33 cellular contexts compared by ENCODE assay signal in genomic region chr4:99838927-99839326, GRCh38. TPM values are rescaled to one million over a fixed set of nuclear protein-coding genes. Genes with fewer than 3 reads are reported as not detected.
"Had no signal": no experiment of that assay in that cellular context is flagged by ENCODE, and none has a peak within 500 bp of the region (broad histone marks: within the 10 kb centered on the region; RNA-seq: fewer than 3 reads in every experiment).

No MANE protein-coding gene starts in this region.

- DNase-seq: activated CD4-positive, alpha-beta T cell treated with anti-CD3 and anti-CD28 coated beads for 48 hours; activated CD4-positive, alpha-beta T cell treated with anti-CD3 and anti-CD28 coated beads, Interleukin-2, amount 50 U/mL, for 48 hours; activated CD8-positive, alpha-beta memory T cell treated with anti-CD3 and anti-CD28 coated beads for 24 hours; activated effector memory CD4-positive, alpha-beta T cell treated with Interleukin-2 at 50 U/mL for 16 hours; activated naive CD4-positive, alpha-beta T cell treated with Interleukin-2 at 50 U/mL for 16 hours; activated naive CD8-positive, alpha-beta T cell treated with anti-CD3 and anti-CD28 coated beads, Interleukin-2, amount 10 ng/mL, durations not matched to agents 7 days and 5 days; brain microvascular endothelial cell; caudate nucleus; endodermal cell; islet precursor cell; mammary epithelial cell; naive B cell; nephron progenitor cell; pancreas; retina; stimulated activated CD4-positive, alpha-beta T cell treated with anti-CD3 and anti-CD28 coated beads, Interleukin-4, amount 100 ng/mL, for 4 hours; stimulated activated CD8-positive, alpha-beta memory T cell treated with anti-CD3 and anti-CD28 coated beads, Interleukin-4, amount 100 ng/mL, for 48 hours; stimulated activated naive CD4-positive, alpha-beta T cell treated with Interleukin-2 at 50 U/mL for 16 hours; T-cell had no signal

- H3K27ac ChIP-seq: brain microvascular endothelial cell, gastroesophageal sphincter, hepatocyte, pancreas, prostate gland, skin epidermis, vagina, VCaP had no signal

- H3K36me3 ChIP-seq: brain microvascular endothelial cell, gastroesophageal sphincter, pancreas, prostate gland, vagina had no signal

- FAIRE-seq: astrocyte, pancreas had no signal

- H3K27me3 ChIP-seq: brain microvascular endothelial cell, gastroesophageal sphincter, hepatocyte, pancreas, vagina had no signal

- H3K9me3 ChIP-seq: gastroesophageal sphincter, pancreas, prostate gland, vagina had no signal

- H3K4me3 Mint-ChIP-seq: activated naive CD8-positive, alpha-beta T cell treated with anti-CD3 and anti-CD28 coated beads, Interleukin-2, amount 10 ng/mL, durations not matched to agents 7 days and 5 days; dendritic cell treated with granulocyte-macrophage colony-stimulating factor and Interleukin-4, amounts not matched to agents 40 ng/mL and 50 ng/mL, for 4 days; endodermal cell; mesothelial cell of epicardium; naive B cell; nephron progenitor cell; T-cell; T-helper 2 cell treated with Interferon-gamma antibody and Interleukin-4, amounts not matched to agents 5 μg/mL and 100 μg/mL, for 36 hours had no signal

- H3K4me1 ChIP-seq: gastroesophageal sphincter, prostate gland had no signal

- H3K4me3 ChIP-seq: gastroesophageal sphincter, hepatocyte, pancreas, prostate gland, skin epidermis, vagina had no signal

- H3K4me1 Mint-ChIP-seq: endodermal cell, nephron progenitor cell had no signal

- H3K27me3 Mint-ChIP-seq: activated naive CD8-positive, alpha-beta T cell treated with anti-CD3 and anti-CD28 coated beads, Interleukin-2, amount 10 ng/mL, durations not matched to agents 7 days and 5 days; dendritic cell treated with granulocyte-macrophage colony-stimulating factor and Interleukin-4, amounts not matched to agents 40 ng/mL and 50 ng/mL, for 4 days; naive B cell; T-cell had no signal

- H3K27ac Mint-ChIP-seq: activated naive CD8-positive, alpha-beta T cell treated with anti-CD3 and anti-CD28 coated beads, Interleukin-2, amount 10 ng/mL, durations not matched to agents 7 days and 5 days; dendritic cell treated with granulocyte-macrophage colony-stimulating factor and Interleukin-4, amounts not matched to agents 40 ng/mL and 50 ng/mL, for 4 days; endodermal cell; mesothelial cell of epicardium; nephron progenitor cell; T-cell; T-helper 2 cell treated with Interferon-gamma antibody and Interleukin-4, amounts not matched to agents 5 μg/mL and 100 μg/mL, for 36 hours had no signal

- ATAC-seq: activated CD4-positive, CD25-positive, alpha-beta regulatory T cell treated with anti-CD3 and anti-CD28 coated beads, Interleukin-2, amount 50 U/mL, for 24 hours; gastroesophageal sphincter; pancreas; sciatic nerve; T-cell had no signal

- H3K9me3 Mint-ChIP-seq: activated naive CD8-positive, alpha-beta T cell treated with anti-CD3 and anti-CD28 coated beads, Interleukin-2, amount 10 ng/mL, durations not matched to agents 7 days and 5 days; dendritic cell treated with granulocyte-macrophage colony-stimulating factor and Interleukin-4, amounts not matched to agents 40 ng/mL and 50 ng/mL, for 4 days; endodermal cell; mesothelial cell of epicardium; naive B cell; nephron progenitor cell; T-cell; T-helper 2 cell treated with Interferon-gamma antibody and Interleukin-4, amounts not matched to agents 5 μg/mL and 100 μg/mL, for 36 hours had no signal

RNA-seq across cellular contexts. Expression of gene DAPP1, which starts 22.3 kb away (rescaled TPM):
- total RNA-seq: endodermal cell, fibroblast of lung, fibroblast of villous mesenchyme had no signal
